ENCODE assay signal across 9 cellular contexts in the genomic region with DNA sequence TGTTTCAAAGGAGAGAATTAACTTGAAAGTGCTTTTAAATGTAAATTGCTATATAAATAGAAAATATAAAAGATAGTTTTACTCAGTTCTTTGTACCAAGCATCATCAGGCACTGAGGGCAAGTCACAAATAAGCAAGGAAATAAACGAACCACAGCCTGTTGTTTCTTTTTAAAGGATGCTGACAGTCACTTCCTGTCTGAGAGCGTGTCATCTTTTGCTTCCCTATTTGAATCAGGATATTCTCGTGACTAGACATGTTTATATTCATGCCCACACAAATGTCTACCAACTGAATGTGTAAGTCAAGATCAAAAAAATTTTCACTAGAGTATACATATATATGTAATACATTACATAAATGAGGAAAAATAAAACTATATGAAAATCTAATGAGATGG. TPM values are rescaled to one million over a fixed set of nuclear protein-coding genes. Genes with fewer than 3 reads are reported as not detected.
DNase-seq lines count a peak whose midpoint lies in the region; ATAC-seq and TF ChIP-seq lines count a peak whose summit lies in the region.
"Had no signal": no experiment of that assay in that cellular context is flagged by ENCODE, and none has a peak within 500 bp of the region (broad histone marks: within the 10 kb centered on the region; RNA-seq: fewer than 3 reads in every experiment).

No MANE protein-coding gene starts in this region.

- TF ChIP-seq CTCF in suprapubic skin (IDR thresholded peaks at IDR 0.05) = no peak

- no peaks in the 10 kb centered on the region for H3K36me3 ChIP-seq in BLaER1 treated with 17β-estradiol and CSF1 and Interleukin-3, amounts not matched to agents 10 nM and 100 nM
- no peaks in the 10 kb centered on the region for H3K36me3 ChIP-seq in suprapubic skin
- H3K36me3 ChIP-seq: upper lobe of left lung had no signal

- no peak for TF ChIP-seq POLR2A in suprapubic skin (IDR thresholded peaks at IDR 0.05)

- DNase-seq in central memory CD4-positive, alpha-beta T cell = peak; percentile 38
- DNase-seq in suprapubic skin (ENCODE audit: low spot score in 2 of 2) (no peak), SW480 (ENCODE audit: low spot score) (no peak), NCI-H146 (lab: John Stamatoyannopoulos, UW) (no peak)

- peak overlapping the region in 9 of 11 experiments; percentile 3 to 55 (median 12); a peak in 11 of 22 replicates for H3K4me2 ChIP-seq in BLaER1 treated with 17β-estradiol and CSF1 and Interleukin-3, amounts not matched to agents 10 nM and 100 nM

- ATAC-seq in GM19372 (IDR thresholded peaks at IDR 0.05; ENCODE audit: low read depth, unreplicated experiment) = peak; percentile 80
- ATAC-seq in HG03378 (IDR thresholded peaks at IDR 0.05; ENCODE audit: unreplicated experiment) = peak; percentile 94
- no peak for ATAC-seq in SK-N-SH treated with all-trans-retinoic acid at 6 μM for 48 hours

- TF ChIP-seq EP300 in suprapubic skin (IDR thresholded peaks at IDR 0.05) = no peak

- H3K27me3 ChIP-seq in BLaER1 treated with 17β-estradiol and CSF1 and Interleukin-3, amounts not matched to agents 10 nM and 100 nM = no peaks in the 10 kb centered on the region
- no peaks in the 10 kb centered on the region for H3K27me3 ChIP-seq in suprapubic skin
- H3K27me3 ChIP-seq: upper lobe of left lung had no signal

- WGBS in suprapubic skin = 7% methylated on average over 3 of the region's 3 CpGs

- H3K27ac ChIP-seq in BLaER1 treated with 17β-estradiol and CSF1 and Interleukin-3, amounts not matched to agents 10 nM and 100 nM = peak overlapping the region; percentile 10 to 71 (median 49); a peak in 18 of 22 replicates
- H3K27ac ChIP-seq in suprapubic skin = no peak overlapping the region
- H3K27ac ChIP-seq: upper lobe of left lung had no signal

- no peak overlapping the region for H3K4me3 ChIP-seq in BLaER1 treated with 17β-estradiol and CSF1 and Interleukin-3, amounts not matched to agents 10 nM and 100 nM
- no peak overlapping the region for H3K4me3 ChIP-seq in suprapubic skin
- H3K4me3 ChIP-seq: upper lobe of left lung had no signal

- H3K4me1 ChIP-seq in BLaER1 treated with 17β-estradiol and CSF1 and Interleukin-3, amounts not matched to agents 10 nM and 100 nM = peaks cover 3 to 28% (median 13%) of the 10 kb centered on the region in 10 experiments; a peak in 16 of 20 replicates
- H3K4me1 ChIP-seq in suprapubic skin = no peaks in the 10 kb centered on the region
- H3K4me1 ChIP-seq: upper lobe of left lung had no signal

- H3K9me3 ChIP-seq in BLaER1 treated with 17β-estradiol and CSF1 and Interleukin-3, amounts not matched to agents 10 nM and 100 nM (replicated peaks in 1 of 11) = 0 out of 22 replicates have a peak, but pooled peaks cover 0 to 3% (median 0%) of the 10 kb centered on the region in 11 experiments
- no peaks in the 10 kb centered on the region for H3K9me3 ChIP-seq in suprapubic skin
- H3K9me3 ChIP-seq: upper lobe of left lung had no signal

- no peak overlapping the region for H3K9ac ChIP-seq in BLaER1 treated with 17β-estradiol and CSF1 and Interleukin-3, amounts not matched to agents 10 nM and 100 nM

- no peaks in the 10 kb centered on the region for H4K20me1 ChIP-seq in BLaER1 treated with 17β-estradiol and CSF1 and Interleukin-3, amounts not matched to agents 10 nM and 100 nM

TF ChIP-seq in SK-N-SH treated with all-trans-retinoic acid at 6 μM for 48 hours, 23 proteins besides CTCF, POLR2A, EP300 and RAD21 (continues in another document):
- no peak for TF ChIP-seq ZFP30 (CRISPR knock-in tag; IDR thresholded peaks at IDR 0.05)
- TF ChIP-seq, protein P1, sequence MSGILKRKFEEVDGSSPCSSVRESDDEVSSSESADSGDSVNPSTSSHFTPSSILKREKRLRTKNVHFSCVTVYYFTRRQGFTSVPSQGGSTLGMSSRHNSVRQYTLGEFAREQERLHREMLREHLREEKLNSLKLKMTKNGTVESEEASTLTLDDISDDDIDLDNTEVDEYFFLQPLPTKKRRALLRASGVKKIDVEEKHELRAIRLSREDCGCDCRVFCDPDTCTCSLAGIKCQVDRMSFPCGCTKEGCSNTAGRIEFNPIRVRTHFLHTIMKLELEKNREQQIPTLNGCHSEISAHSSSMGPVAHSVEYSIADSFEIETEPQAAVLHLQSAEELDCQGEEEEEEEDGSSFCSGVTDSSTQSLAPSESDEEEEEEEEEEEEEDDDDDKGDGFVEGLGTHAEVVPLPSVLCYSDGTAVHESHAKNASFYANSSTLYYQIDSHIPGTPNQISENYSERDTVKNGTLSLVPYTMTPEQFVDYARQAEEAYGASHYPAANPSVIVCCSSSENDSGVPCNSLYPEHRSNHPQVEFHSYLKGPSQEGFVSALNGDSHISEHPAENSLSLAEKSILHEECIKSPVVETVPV (CRISPR knock-in tag; IDR thresholded peaks at IDR 0.05) = no peak
- no peak for TF ChIP-seq CSDC2 (CRISPR knock-in tag; IDR thresholded peaks at IDR 0.05)
- TF ChIP-seq ZC3H10 (CRISPR knock-in tag; IDR thresholded peaks at IDR 0.05) = no peak
- no peak for TF ChIP-seq TOX (CRISPR knock-in tag; IDR thresholded peaks at IDR 0.05; ENCODE audit: borderline replicate concordance)
- TF ChIP-seq SNAI2 (CRISPR knock-in tag; IDR thresholded peaks at IDR 0.05) = no peak
- TF ChIP-seq ZFP3 (CRISPR knock-in tag; IDR thresholded peaks at IDR 0.05) = no peak
- no peak for TF ChIP-seq ISL1 (CRISPR knock-in tag; IDR thresholded peaks at IDR 0.05)
- no peak for TF ChIP-seq ZNF565 (CRISPR knock-in tag; conservative IDR thresholded peaks at IDR 0.05; ENCODE audit: low read depth)
- TF ChIP-seq GLIS3 (CRISPR knock-in tag; IDR thresholded peaks at IDR 0.05) = no peak
- TF ChIP-seq, protein P2, sequence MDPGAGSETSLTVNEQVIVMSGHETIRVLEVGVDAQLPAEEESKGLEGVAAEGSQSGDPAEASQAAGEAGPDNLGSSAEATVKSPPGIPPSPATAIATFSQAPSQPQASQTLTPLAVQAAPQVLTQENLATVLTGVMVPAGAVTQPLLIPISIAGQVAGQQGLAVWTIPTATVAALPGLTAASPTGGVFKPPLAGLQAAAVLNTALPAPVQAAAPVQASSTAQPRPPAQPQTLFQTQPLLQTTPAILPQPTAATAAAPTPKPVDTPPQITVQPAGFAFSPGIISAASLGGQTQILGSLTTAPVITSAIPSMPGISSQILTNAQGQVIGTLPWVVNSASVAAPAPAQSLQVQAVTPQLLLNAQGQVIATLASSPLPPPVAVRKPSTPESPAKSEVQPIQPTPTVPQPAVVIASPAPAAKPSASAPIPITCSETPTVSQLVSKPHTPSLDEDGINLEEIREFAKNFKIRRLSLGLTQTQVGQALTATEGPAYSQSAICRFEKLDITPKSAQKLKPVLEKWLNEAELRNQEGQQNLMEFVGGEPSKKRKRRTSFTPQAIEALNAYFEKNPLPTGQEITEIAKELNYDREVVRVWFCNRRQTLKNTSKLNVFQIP (CRISPR knock-in tag; IDR thresholded peaks at IDR 0.05; ENCODE audit: borderline replicate concordance, low read depth) = no peak
- TF ChIP-seq ZNF8 (CRISPR knock-in tag; IDR thresholded peaks at IDR 0.05) = no peak
- TF ChIP-seq ESRRG (CRISPR knock-in tag; IDR thresholded peaks at IDR 0.05) = no peak
- TF ChIP-seq, protein P3, sequence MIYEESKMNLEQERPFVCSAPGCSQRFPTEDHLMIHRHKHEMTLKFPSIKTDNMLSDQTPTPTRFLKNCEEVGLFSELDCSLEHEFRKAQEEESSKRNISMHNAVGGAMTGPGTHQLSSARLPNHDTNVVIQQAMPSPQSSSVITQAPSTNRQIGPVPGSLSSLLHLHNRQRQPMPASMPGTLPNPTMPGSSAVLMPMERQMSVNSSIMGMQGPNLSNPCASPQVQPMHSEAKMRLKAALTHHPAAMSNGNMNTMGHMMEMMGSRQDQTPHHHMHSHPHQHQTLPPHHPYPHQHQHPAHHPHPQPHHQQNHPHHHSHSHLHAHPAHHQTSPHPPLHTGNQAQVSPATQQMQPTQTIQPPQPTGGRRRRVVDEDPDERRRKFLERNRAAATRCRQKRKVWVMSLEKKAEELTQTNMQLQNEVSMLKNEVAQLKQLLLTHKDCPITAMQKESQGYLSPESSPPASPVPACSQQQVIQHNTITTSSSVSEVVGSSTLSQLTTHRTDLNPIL (CRISPR knock-in tag; IDR thresholded peaks at IDR 0.05; ENCODE audit: low read depth) = no peak
- TF ChIP-seq, protein P4, sequence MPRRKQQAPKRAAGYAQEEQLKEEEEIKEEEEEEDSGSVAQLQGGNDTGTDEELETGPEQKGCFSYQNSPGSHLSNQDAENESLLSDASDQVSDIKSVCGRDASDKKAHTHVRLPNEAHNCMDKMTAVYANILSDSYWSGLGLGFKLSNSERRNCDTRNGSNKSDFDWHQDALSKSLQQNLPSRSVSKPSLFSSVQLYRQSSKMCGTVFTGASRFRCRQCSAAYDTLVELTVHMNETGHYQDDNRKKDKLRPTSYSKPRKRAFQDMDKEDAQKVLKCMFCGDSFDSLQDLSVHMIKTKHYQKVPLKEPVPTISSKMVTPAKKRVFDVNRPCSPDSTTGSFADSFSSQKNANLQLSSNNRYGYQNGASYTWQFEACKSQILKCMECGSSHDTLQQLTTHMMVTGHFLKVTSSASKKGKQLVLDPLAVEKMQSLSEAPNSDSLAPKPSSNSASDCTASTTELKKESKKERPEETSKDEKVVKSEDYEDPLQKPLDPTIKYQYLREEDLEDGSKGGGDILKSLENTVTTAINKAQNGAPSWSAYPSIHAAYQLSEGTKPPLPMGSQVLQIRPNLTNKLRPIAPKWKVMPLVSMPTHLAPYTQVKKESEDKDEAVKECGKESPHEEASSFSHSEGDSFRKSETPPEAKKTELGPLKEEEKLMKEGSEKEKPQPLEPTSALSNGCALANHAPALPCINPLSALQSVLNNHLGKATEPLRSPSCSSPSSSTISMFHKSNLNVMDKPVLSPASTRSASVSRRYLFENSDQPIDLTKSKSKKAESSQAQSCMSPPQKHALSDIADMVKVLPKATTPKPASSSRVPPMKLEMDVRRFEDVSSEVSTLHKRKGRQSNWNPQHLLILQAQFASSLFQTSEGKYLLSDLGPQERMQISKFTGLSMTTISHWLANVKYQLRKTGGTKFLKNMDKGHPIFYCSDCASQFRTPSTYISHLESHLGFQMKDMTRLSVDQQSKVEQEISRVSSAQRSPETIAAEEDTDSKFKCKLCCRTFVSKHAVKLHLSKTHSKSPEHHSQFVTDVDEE (CRISPR knock-in tag; IDR thresholded peaks at IDR 0.05) = no peak

RNA-seq across cellular contexts. Expression of a gene that starts 31.4 kb away (rescaled TPM):
- 10 to 100 TPM; 10.4 to 14.1 (median 13.4) TPM for total RNA-seq in suprapubic skin
